In the genomic region with DNA sequence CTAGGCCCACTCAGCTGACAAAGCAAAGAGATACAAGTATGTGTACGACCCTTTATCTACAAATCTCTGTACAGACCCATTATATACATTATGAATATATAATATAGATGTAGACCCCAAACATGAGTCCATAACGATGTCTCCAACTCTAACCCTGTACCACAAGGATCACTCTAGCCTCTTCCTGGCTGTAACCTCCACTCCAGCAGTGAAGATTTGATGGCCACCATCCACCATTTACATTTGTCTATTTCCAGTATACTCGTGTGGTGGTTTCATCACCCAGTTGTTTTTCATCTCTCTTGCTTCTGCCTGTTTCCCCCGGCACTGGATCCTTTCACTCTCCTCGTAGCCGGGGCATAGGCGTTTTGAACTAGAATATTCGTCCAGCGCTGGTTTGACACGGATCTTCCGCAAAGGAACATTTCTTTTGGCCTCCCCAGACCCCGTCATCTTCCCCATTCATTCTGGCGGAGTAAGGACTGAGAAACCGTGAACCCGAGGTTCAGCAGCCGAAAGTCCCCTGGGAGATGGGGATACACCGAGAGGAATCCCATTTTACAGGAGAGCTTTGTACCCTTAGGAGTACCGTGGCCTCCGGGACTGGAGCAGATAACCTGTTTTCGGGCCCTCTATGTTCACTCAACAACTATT, we compare ENCODE assay signal across 8 cellular contexts. TPM values are rescaled to one million over a fixed set of nuclear protein-coding genes. Genes with fewer than 3 reads are reported as not detected.
DNase-seq lines count a peak whose midpoint lies in the region; ATAC-seq and TF ChIP-seq lines count a peak whose summit lies in the region.

No MANE protein-coding gene starts in this region.

- H3K36me3 Mint-ChIP-seq in Calu3 (ENCODE audit: insufficient read depth, unreplicated experiment) = peaks cover 44% of the 10 kb centered on the region

- H3K4me1 ChIP-seq in PC-9 (replicated peaks; ENCODE audit: insufficient read depth) (peaks cover 33% of the 10 kb centered on the region), esophagus (ENCODE audit: control insufficient read depth in 2 of 2, insufficient read depth in 2 of 2, low read length in 1 of 2) (no peaks in the 10 kb centered on the region), parathyroid adenoma (peaks cover 8% of the 10 kb centered on the region)

- no peaks in the 10 kb centered on the region for H3K36me3 ChIP-seq in PC-9 (ENCODE audit: low read depth)
- H3K36me3 ChIP-seq in esophagus (ENCODE audit: control insufficient read depth in 2 of 2, insufficient read depth in 2 of 2, low read length in 1 of 2) = no peaks in the 10 kb centered on the region
- no peaks in the 10 kb centered on the region for H3K36me3 ChIP-seq in parathyroid adenoma (ENCODE audit: control insufficient read depth, insufficient read depth, low read length)

- H3K27me3 ChIP-seq in PC-9 (ENCODE audit: insufficient read depth, low read depth) (no peaks in the 10 kb centered on the region), esophagus (ENCODE audit: control insufficient read depth in 1 of 2, insufficient read depth in 2 of 2, low read length in 2 of 2) (no peaks in the 10 kb centered on the region), parathyroid adenoma (ENCODE audit: control insufficient read depth, insufficient read depth, low read length) (no peaks in the 10 kb centered on the region)

- no peak for DNase-seq in Calu3
- DNase-seq in PC-9 = no peak
- DNase-seq in stimulated activated CD4-positive, alpha-beta T cell treated with anti-CD3 and anti-CD28 coated beads, Interleukin-4, amount 100 ng/mL, for 24 hours = no peak
- no peak for DNase-seq in cerebellum (ENCODE audit: low spot score)

- H3K9me3 ChIP-seq in PC-9 (ENCODE audit: insufficient read depth, low read depth) (no peaks in the 10 kb centered on the region), esophagus (ENCODE audit: control insufficient read depth in 2 of 2, insufficient read depth in 1 of 2, low read depth in 1 of 2, low read length in 1 of 2) (no peaks in the 10 kb centered on the region), parathyroid adenoma (ENCODE audit: control insufficient read depth, low read length) (no peaks in the 10 kb centered on the region)

- peaks cover 21% of the 10 kb centered on the region for H4K20me1 ChIP-seq in PC-9 (ENCODE audit: insufficient read depth)

- H2AFZ ChIP-seq in PC-9 = peak overlapping the region; percentile 79
- peak overlapping the region; percentile 100 for H2AFZ ChIP-seq in parathyroid adenoma

- peak overlapping the region; percentile 82 for H3K4me3 Mint-ChIP-seq in Calu3 (ENCODE audit: low read depth, unreplicated experiment)

- TF ChIP-seq CTCF in Calu3 (IDR thresholded peaks at IDR 0.05; ENCODE audit: unreplicated experiment) = no peak
- no peak for TF ChIP-seq CTCF in PC-9 (conservative IDR thresholded peaks at IDR 0.05)
- no peak for TF ChIP-seq CTCF in parathyroid adenoma (IDR thresholded peaks at IDR 0.05)

- H3K79me2 ChIP-seq in PC-9 (ENCODE audit: low read depth) = peaks cover 36% of the 10 kb centered on the region
- H3K79me2 ChIP-seq in parathyroid adenoma = peaks cover 5% of the 10 kb centered on the region

- BruUV-seq in Calu3 (replicated peaks; lab: Mats Ljungman, UMichigan) = TSS peak; percentile 74
- TSS peak; percentile 60 for BruUV-seq in PC-9 (replicated peaks; lab: Mats Ljungman, UMichigan)

- H3K4me3 ChIP-seq in PC-9 (peak overlapping the region; percentile 62), esophagus (ENCODE audit: low read depth in 1 of 2, low read length in 2 of 2) (peak overlapping the region; percentile 62 to 91), parathyroid adenoma (ENCODE audit: low read depth, low read length) (peak overlapping the region; percentile 67)

- no peaks in the 10 kb centered on the region for H3K9me2 ChIP-seq in PC-9 (ENCODE audit: insufficient read depth)

- peak overlapping the region; percentile 39 for H3K9ac ChIP-seq in parathyroid adenoma

- H3K27ac ChIP-seq in PC-9 (peak overlapping the region; percentile 73), esophagus (ENCODE audit: low read depth in 2 of 2, low read length in 1 of 2) (peak overlapping the region; percentile 87 to 94), parathyroid adenoma (peak overlapping the region; percentile 74)

- H3K27me3 Mint-ChIP-seq in Calu3 (ENCODE audit: unreplicated experiment) = peaks cover 18% of the 10 kb centered on the region

- H3K4me2 ChIP-seq in PC-9 (peak overlapping the region; percentile 83), parathyroid adenoma (ENCODE audit: low read length) (peak overlapping the region; percentile 73)

- POLR2A ChIA-PET in PC-9 (lab: Charles Lee; ENCODE audit: unreplicated experiment) = interaction anchor here (0.5 to 1.3 kb wide), 7 partner anchors 15 to 131 kb away, joined by 3 to 12 read pairs (median 3); no protein-coding TSS in a partner anchor

- 12 to 17% methylated on average over 20 of the region's 20 CpGs for WGBS in esophagus, 2 donors

- H3K27ac Mint-ChIP-seq in Calu3 (ENCODE audit: unreplicated experiment) = peak overlapping the region; percentile 69

- peaks cover 13% of the 10 kb centered on the region for H3K4me1 Mint-ChIP-seq in Calu3 (ENCODE audit: low read depth, unreplicated experiment)

- peak; percentile 2 for ATAC-seq in GM21529 (IDR thresholded peaks at IDR 0.05; ENCODE audit: unreplicated experiment)
- no peak for ATAC-seq in GM21526 (IDR thresholded peaks at IDR 0.05; ENCODE audit: low FRiP score, unreplicated experiment)

- peaks cover 18% of the 10 kb centered on the region; the same call in 1 of the 2 replicates for H3F3A ChIP-seq in PC-9 (ENCODE audit: insufficient read depth, low read depth)

- H3K9me3 Mint-ChIP-seq in Calu3 (ENCODE audit: low read depth, unreplicated experiment) = peaks cover 2% of the 10 kb centered on the region

- CTCF ChIA-PET in Calu3 (lab: Charles Lee) = interaction anchor here (0.9 to 1.5 kb wide), 3 partner anchors 13 to 128 kb away, joined by 3 read pairs; no protein-coding TSS in a partner anchor
- CTCF ChIA-PET in PC-9 (lab: Charles Lee) = interaction anchor here (0.6 to 2.1 kb wide), 5 partner anchors 29 to 156 kb away, joined by 3 to 8 read pairs (median 4); no protein-coding TSS in a partner anchor

- intact Hi-C loops in Calu3 (cut with micrococcal nuclease; ENCODE audit: unreplicated experiment) = no loop called here
- intact Hi-C loops in PC-9 (cut with micrococcal nuclease; ENCODE audit: unreplicated experiment) = loop anchor here (1.0 kb wide), 1 partner anchor 32 kb away; no protein-coding TSS in a partner anchor

RNA-seq across cellular contexts. Expression of a gene that starts 0.8 kb away (rescaled TPM):
- 150 and 183 TPM in 2 replicates for total RNA-seq in Calu3 (2022)
- 596 and 756 TPM in 2 replicates for total RNA-seq in PC-9 (2021)
- polyA plus RNA-seq in esophagus = 10 to 100 TPM; 10.3 to 22.8 TPM
- total RNA-seq in cerebellum = 422 TPM
